15 cellular contexts compared by ENCODE assay signal in the genomic region with DNA sequence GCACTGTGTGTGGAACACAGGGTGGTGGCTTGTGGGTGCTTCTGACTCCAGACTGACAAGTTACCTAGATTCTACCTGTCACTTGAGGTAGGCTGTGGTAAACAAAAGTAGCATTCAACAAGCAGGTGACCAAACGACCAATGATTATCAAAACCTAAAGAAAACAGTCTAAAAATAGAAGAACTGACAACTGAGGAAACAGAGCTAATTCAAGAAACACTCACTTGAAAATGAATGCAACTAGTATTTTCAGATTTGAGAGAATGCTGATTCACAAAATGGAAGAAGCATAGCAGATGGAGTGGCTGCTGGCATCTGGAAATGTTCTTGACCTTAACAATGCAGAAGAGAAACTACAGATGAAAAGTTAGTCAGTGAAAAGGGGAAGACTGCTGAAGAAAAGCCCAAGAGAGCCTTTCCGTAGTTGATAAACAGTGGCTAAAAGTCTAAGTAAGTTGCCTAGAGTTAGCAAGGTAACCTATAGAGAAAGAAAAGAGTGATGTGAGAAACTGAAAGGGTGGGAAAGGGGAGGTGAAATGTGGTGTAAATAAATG.
DNase-seq lines count a peak whose midpoint lies in the region; ATAC-seq, FAIRE-seq and TF ChIP-seq lines count a peak whose summit lies in the region.
"Had no signal": no experiment of that assay in that cellular context is flagged by ENCODE, and none has a peak within 500 bp of the region (broad histone marks: within the 10 kb centered on the region; RNA-seq: fewer than 3 reads in every experiment).

No MANE protein-coding gene starts in this region.

- H3K36me3 Mint-ChIP-seq in type B pancreatic cell: no peaks in the 10 kb centered on the region

- peaks cover 12% of the 10 kb centered on the region for H3K9me3 Mint-ChIP-seq in type B pancreatic cell

- intact Hi-C loops in left cardiac atrium (cut with DNase I): no loop called here

- no peak overlapping the region for H3K9ac ChIP-seq in keratinocyte (ENCODE audit: control insufficient read depth, extremely low read depth, insufficient read depth, low read length)

- no peaks in the 10 kb centered on the region for H3K79me2 ChIP-seq in keratinocyte (ENCODE audit: control insufficient read depth, insufficient read depth, low read length)

- no peaks in the 10 kb centered on the region for H3K9me1 ChIP-seq in keratinocyte (ENCODE audit: control insufficient read depth, extremely low read depth, insufficient read depth, low read length)

- no peak overlapping the region for H3K4me2 ChIP-seq in keratinocyte (ENCODE audit: control insufficient read depth, extremely low read depth, insufficient read depth, low read depth, low read length)

- no peaks in the 10 kb centered on the region for H3K27me3 Mint-ChIP-seq in type B pancreatic cell
- H3K27me3 Mint-ChIP-seq: stimulated activated naive CD8-positive, alpha-beta T cell treated with anti-CD3 and anti-CD28 coated beads, Interleukin-15, Interleukin-2, amounts not matched to agents 100 ng/mL and 50 ng/mL, for 24 hours had no signal

- FAIRE-seq in GM19239 (lab: Jason Lieb, UNC) (peak; percentile 76), keratinocyte (lab: Jason Lieb, UNC) (peak; percentile 41)

- H3K4me1 Mint-ChIP-seq in type B pancreatic cell (ENCODE audit: unreplicated experiment): peaks cover 5% of the 10 kb centered on the region

- H3K27me3 ChIP-seq in keratinocyte (ENCODE audit: control insufficient read depth, extremely low read depth, insufficient read depth, low read length): no peaks in the 10 kb centered on the region

- peaks cover 7% of the 10 kb centered on the region for H3K9me3 ChIP-seq in keratinocyte (ENCODE audit: control insufficient read depth, low read depth, low read length)

- no peaks in the 10 kb centered on the region for H4K20me1 ChIP-seq in keratinocyte (ENCODE audit: control insufficient read depth, extremely low read depth, insufficient read depth, low read length)

- DNase-seq in GM19239 (ENCODE audit: insufficient read length, low spot score) (peak; percentile 5), keratinocyte (ENCODE audit: low read depth, low spot score) (no peak), hypothalamus (lab: John Stamatoyannopoulos, UW) (no peak), type B pancreatic cell (ENCODE audit: extremely low spot score, unreplicated experiment) (no peak), left cardiac atrium (no peak)
- DNase-seq in NK-92 treated with Interleukin-12 subunit alpha and Interleukin-12 subunit beta, amount 100 ng/mL, for 24 hours (lab: John Stamatoyannopoulos, UW): no peak
- DNase-seq: KBM-7, mucosa of descending colon, psoas muscle, SHP77 treated with DMSO at 0.1 percent for 48 hours, WERI-Rb-1 had no signal

- H3K4me3 ChIP-seq in keratinocyte (ENCODE audit: control insufficient read depth in 2 of 3, extremely low read depth in 1 of 3, insufficient read depth in 2 of 3, low read depth in 1 of 3, low read length in 3 of 3): no peak overlapping the region
- H3K4me3 ChIP-seq: mucosa of descending colon, psoas muscle had no signal

- no peak for TF ChIP-seq CTCF in keratinocyte (optimal IDR thresholded peaks at IDR 0.05 in 1 of 3, IDR thresholded peaks at IDR 0.05 in 1 of 3, conservative IDR thresholded peaks at IDR 0.05 in 1 of 3; ENCODE audit: extremely low read depth in 1 of 3, insufficient read depth in 2 of 3, low read length in 3 of 3)
- no peak for TF ChIP-seq CTCF in type B pancreatic cell (conservative IDR thresholded peaks at IDR 0.05)

- dilution Hi-C loops in keratinocyte (cut with MboI; ENCODE audit: extremely low pct_ligation_motif_present, low sequenced_read_pairs): no loop called here

- no peaks in the 10 kb centered on the region for H3K36me3 ChIP-seq in keratinocyte (ENCODE audit: control insufficient read depth in 2 of 2, extremely low read depth in 1 of 2, insufficient read depth in 2 of 2, low read length in 2 of 2)
- H3K36me3 ChIP-seq: WERI-Rb-1 had no signal

- H3K27ac ChIP-seq in keratinocyte (ENCODE audit: control insufficient read depth, insufficient read depth, low read length): no peak overlapping the region
- H3K27ac ChIP-seq: psoas muscle, WERI-Rb-1 had no signal

- peaks cover 10% of the 10 kb centered on the region for H3K4me1 ChIP-seq in keratinocyte (ENCODE audit: control insufficient read depth, extremely low read depth, insufficient read depth, low read length)

- H3K4me3 Mint-ChIP-seq in type B pancreatic cell: no peak overlapping the region
- H3K4me3 Mint-ChIP-seq: activated T-helper 1 cell treated with anti-CD3 and anti-CD28 coated beads, Interleukin-12 subunit alpha, Interleukin-12 subunit beta, Interleukin-2, Interleukin-4 antibody, amounts not matched to agents 30 ng/mL and 10 ng/mL and 1 ng/mL, durations not matched to agents 14 hours and 24 hours and 36 hours; stimulated activated naive CD8-positive, alpha-beta T cell treated with anti-CD3 and anti-CD28 coated beads, Interleukin-15, Interleukin-2, amounts not matched to agents 100 ng/mL and 50 ng/mL, for 24 hours had no signal

- ATAC-seq in HG02610 (IDR thresholded peaks at IDR 0.05; ENCODE audit: unreplicated experiment) (peak; percentile 72), HG03442 (IDR thresholded peaks at IDR 0.05; ENCODE audit: unreplicated experiment) (peak; percentile 73), left cardiac atrium (no peak)
- ATAC-seq: mucosa of descending colon, psoas muscle had no signal

- H3K27ac Mint-ChIP-seq in type B pancreatic cell: no peak overlapping the region
- H3K27ac Mint-ChIP-seq: activated T-helper 1 cell treated with anti-CD3 and anti-CD28 coated beads, Interleukin-12 subunit alpha, Interleukin-12 subunit beta, Interleukin-2, Interleukin-4 antibody, amounts not matched to agents 30 ng/mL and 10 ng/mL and 1 ng/mL, durations not matched to agents 14 hours and 24 hours and 36 hours; stimulated activated naive CD8-positive, alpha-beta T cell treated with anti-CD3 and anti-CD28 coated beads, Interleukin-15, Interleukin-2, amounts not matched to agents 100 ng/mL and 50 ng/mL, for 24 hours had no signal

- no peak overlapping the region for H2AFZ ChIP-seq in keratinocyte (ENCODE audit: control insufficient read depth, low read length)

Comparison
In these comparisons a context has a peak if more than half of its experiments do, and no peak if none do; other contexts are left out.
1. ATAC-seq: peak in HG02610 (single experiment) and HG03442 (single experiment); none in left cardiac atrium (0 of 2).